In the genomic region with DNA sequence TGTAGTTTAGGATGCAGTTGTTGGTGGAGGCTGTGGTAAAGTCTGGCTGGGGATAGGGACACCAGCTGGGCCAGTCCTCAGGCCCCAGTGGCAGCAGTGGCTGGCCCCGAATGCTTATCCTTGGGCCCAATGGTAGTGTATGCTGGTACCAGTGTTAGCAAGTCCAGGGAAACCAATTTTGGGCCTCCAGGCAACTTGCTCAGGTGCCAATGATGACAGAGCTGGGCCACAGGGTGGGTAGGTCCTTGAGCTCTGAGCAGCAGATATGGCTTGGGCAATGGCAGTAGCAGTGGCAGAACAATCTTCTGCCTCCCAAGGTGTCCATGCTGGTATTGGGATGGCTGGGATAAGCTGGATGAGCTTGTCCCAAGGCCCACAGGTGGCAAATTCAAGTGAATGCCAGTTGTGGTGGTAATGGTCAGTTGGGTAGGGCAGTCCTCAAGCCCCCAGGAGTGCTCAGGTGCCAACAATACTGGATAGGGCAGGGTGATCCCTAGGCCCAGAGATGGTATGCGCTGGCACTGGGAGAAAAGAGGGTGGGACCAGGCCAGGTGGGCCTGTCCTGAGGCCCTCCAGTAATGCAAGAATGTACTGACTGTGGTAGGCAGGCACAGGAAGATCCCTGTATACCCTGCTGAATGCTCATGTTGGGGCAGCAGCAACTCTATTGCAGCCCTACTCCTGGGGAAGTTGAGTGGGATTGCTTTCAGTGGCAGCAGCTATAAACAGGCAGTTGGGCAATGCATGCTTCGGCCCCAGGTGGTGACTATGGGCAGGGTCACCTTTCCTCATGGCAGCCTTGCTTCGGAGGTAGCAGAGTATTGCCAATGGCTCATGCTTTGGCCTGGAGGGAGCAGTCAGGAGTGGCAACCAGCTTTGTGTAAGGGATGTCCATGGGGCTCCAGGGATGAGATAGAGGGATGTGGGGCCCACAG, we compare ENCODE assay signal across 1 cellular context.
TF ChIP-seq lines count a peak whose summit lies in the region.

No MANE protein-coding gene starts in this region.

TF ChIP-seq in HepG2, 621 proteins besides CTCF, POLR2A, EP300 and RAD21 (continued from another document and continues in another):
- TF ChIP-seq, protein P1, sequence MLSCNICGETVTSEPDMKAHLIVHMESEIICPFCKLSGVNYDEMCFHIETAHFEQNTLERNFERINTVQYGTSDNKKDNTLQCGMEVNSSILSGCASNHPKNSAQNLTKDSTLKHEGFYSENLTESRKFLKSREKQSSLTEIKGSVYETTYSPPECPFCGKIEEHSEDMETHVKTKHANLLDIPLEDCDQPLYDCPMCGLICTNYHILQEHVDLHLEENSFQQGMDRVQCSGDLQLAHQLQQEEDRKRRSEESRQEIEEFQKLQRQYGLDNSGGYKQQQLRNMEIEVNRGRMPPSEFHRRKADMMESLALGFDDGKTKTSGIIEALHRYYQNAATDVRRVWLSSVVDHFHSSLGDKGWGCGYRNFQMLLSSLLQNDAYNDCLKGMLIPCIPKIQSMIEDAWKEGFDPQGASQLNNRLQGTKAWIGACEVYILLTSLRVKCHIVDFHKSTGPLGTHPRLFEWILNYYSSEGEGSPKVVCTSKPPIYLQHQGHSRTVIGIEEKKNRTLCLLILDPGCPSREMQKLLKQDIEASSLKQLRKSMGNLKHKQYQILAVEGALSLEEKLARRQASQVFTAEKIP (CRISPR knock-in tag; IDR thresholded peaks at IDR 0.05; ENCODE audit: borderline replicate concordance) = no peak
- TF ChIP-seq, protein P2, sequence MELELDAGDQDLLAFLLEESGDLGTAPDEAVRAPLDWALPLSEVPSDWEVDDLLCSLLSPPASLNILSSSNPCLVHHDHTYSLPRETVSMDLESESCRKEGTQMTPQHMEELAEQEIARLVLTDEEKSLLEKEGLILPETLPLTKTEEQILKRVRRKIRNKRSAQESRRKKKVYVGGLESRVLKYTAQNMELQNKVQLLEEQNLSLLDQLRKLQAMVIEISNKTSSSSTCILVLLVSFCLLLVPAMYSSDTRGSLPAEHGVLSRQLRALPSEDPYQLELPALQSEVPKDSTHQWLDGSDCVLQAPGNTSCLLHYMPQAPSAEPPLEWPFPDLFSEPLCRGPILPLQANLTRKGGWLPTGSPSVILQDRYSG (CRISPR knock-in tag; IDR thresholded peaks at IDR 0.05) = no peak
- TF ChIP-seq, protein P3, sequence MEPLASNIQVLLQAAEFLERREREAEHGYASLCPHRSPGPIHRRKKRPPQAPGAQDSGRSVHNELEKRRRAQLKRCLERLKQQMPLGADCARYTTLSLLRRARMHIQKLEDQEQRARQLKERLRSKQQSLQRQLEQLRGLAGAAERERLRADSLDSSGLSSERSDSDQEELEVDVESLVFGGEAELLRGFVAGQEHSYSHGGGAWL (CRISPR knock-in tag; IDR thresholded peaks at IDR 0.05) = no peak
- TF ChIP-seq ZNF790 (CRISPR knock-in tag; IDR thresholded peaks at IDR 0.05; ENCODE audit: borderline replicate concordance) = no peak
- TF ChIP-seq, protein P4, sequence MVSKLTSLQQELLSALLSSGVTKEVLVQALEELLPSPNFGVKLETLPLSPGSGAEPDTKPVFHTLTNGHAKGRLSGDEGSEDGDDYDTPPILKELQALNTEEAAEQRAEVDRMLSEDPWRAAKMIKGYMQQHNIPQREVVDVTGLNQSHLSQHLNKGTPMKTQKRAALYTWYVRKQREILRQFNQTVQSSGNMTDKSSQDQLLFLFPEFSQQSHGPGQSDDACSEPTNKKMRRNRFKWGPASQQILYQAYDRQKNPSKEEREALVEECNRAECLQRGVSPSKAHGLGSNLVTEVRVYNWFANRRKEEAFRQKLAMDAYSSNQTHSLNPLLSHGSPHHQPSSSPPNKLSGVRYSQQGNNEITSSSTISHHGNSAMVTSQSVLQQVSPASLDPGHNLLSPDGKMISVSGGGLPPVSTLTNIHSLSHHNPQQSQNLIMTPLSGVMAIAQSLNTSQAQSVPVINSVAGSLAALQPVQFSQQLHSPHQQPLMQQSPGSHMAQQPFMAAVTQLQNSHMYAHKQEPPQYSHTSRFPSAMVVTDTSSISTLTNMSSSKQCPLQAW (CRISPR knock-in tag; IDR thresholded peaks at IDR 0.05) = no peak
- TF ChIP-seq NR2C2 (CRISPR knock-in tag; IDR thresholded peaks at IDR 0.05; ENCODE audit: borderline replicate concordance) = no peak
- TF ChIP-seq, protein P5, sequence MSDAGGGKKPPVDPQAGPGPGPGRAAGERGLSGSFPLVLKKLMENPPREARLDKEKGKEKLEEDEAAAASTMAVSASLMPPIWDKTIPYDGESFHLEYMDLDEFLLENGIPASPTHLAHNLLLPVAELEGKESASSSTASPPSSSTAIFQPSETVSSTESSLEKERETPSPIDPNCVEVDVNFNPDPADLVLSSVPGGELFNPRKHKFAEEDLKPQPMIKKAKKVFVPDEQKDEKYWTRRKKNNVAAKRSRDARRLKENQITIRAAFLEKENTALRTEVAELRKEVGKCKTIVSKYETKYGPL (CRISPR knock-in tag; IDR thresholded peaks at IDR 0.05) = no peak
- TF ChIP-seq KMT2A (CRISPR knock-in tag; IDR thresholded peaks at IDR 0.05) = no peak
- TF ChIP-seq, protein P6, sequence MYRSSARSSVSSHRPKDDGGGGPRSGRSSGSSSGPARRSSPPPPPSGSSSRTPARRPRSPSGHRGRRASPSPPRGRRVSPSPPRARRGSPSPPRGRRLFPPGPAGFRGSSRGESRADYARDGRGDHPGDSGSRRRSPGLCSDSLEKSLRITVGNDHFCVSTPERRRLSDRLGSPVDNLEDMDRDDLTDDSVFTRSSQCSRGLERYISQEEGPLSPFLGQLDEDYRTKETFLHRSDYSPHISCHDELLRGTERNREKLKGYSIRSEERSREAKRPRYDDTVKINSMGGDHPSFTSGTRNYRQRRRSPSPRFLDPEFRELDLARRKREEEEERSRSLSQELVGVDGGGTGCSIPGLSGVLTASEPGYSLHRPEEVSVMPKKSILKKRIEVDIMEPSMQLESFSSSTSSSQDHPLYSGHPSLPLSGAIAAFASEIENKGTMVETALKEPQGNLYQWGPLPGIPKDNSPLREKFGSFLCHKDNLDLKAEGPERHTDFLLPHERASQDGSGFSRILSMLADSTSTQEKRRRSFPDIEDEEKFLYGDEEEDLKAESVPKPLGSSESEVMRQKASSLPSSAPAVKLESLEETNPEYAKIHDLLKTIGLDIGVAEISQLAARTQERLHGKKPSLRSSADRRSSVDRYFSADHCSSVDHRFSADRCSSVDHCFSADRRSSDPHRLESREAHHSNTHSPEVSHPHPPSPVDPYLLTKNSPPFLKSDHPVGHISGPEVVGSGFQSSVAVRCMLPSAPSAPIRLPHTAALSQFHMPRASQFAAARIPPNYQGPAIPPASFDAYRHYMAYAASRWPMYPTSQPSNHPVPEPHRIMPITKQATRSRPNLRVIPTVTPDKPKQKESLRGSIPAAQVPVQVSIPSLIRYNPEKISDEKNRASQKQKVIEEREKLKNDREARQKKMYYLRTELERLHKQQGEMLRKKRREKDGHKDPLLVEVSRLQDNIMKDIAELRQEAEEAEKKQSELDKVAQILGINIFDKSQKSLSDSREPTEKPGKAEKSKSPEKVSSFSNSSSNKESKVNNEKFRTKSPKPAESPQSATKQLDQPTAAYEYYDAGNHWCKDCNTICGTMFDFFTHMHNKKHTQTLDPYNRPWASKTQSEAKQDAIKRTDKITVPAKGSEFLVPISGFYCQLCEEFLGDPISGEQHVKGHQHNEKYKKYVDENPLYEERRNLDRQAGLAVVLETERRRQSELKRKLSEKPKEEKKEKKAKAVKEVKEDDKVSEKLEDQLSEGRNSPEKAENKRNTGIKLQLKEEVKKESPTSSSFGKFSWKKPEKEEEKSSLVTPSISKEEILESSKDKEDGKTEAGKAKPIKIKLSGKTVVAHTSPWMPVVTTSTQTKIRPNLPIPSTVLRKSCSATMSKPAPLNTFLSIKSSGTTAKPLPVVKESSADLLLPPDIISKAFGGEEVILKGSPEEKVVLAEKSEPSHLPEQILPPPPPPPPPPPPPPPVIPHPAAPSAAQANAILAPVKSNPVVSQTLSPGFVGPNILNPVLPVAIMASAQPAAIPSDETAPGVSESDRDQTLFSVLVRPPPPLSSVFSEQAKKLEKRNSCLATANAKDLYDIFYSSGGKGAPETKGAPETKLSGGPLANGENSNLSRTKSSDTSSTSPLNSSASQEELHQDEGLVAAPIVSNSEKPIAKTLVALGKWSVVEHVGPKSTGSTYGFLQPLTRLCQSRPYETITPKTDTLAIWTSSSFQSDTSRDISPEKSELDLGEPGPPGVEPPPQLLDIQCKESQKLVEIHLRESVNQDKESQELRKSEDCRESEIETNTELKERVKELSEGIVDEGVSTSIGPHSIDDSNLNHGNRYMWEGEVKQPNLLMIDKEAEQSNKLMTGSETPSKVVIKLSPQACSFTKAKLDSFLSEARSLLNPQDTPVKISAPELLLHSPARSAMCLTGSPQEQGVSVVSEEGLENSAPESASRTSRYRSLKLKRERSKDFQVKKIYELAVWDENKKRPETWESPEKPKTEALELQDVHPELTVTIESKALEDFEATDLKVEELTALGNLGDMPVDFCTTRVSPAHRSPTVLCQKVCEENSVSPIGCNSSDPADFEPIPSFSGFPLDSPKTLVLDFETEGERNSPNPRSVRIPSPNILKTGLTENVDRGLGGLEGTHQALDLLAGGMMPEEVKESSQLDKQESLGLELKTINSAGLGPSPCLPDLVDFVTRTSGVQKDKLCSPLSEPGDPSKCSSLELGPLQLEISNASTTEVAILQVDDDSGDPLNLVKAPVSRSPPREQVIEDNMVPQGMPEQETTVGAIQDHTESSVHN (CRISPR knock-in tag; IDR thresholded peaks at IDR 0.05) = no peak
- TF ChIP-seq, protein P7, sequence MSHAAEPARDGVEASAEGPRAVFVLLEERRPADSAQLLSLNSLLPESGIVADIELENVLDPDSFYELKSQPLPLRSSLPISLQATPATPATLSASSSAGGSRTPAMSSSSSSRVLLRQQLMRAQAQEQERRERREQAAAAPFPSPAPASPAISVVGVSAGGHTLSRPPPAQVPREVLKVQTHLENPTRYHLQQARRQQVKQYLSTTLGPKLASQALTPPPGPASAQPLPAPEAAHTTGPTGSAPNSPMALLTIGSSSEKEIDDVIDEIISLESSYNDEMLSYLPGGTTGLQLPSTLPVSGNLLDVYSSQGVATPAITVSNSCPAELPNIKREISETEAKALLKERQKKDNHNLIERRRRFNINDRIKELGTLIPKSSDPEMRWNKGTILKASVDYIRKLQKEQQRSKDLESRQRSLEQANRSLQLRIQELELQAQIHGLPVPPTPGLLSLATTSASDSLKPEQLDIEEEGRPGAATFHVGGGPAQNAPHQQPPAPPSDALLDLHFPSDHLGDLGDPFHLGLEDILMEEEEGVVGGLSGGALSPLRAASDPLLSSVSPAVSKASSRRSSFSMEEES (CRISPR knock-in tag; IDR thresholded peaks at IDR 0.05) = peak; percentile 12; the same call in 1 of the 2 replicates
- TF ChIP-seq, protein P8, sequence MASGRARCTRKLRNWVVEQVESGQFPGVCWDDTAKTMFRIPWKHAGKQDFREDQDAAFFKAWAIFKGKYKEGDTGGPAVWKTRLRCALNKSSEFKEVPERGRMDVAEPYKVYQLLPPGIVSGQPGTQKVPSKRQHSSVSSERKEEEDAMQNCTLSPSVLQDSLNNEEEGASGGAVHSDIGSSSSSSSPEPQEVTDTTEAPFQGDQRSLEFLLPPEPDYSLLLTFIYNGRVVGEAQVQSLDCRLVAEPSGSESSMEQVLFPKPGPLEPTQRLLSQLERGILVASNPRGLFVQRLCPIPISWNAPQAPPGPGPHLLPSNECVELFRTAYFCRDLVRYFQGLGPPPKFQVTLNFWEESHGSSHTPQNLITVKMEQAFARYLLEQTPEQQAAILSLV (CRISPR knock-in tag; IDR thresholded peaks at IDR 0.05; ENCODE audit: borderline replicate concordance) = 0 out of 2 replicates have a peak, but pooled peaks have one; percentile 21
- no peak for TF ChIP-seq RFXAP (CRISPR knock-in tag; IDR thresholded peaks at IDR 0.05; ENCODE audit: borderline replicate concordance)
- TF ChIP-seq, protein P9, sequence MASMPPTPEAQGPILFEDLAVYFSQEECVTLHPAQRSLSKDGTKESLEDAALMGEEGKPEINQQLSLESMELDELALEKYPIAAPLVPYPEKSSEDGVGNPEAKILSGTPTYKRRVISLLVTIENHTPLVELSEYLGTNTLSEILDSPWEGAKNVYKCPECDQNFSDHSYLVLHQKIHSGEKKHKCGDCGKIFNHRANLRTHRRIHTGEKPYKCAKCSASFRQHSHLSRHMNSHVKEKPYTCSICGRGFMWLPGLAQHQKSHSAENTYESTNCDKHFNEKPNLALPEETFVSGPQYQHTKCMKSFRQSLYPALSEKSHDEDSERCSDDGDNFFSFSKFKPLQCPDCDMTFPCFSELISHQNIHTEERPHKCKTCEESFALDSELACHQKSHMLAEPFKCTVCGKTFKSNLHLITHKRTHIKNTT (CRISPR knock-in tag; IDR thresholded peaks at IDR 0.05) = no peak
- TF ChIP-seq, protein P10, sequence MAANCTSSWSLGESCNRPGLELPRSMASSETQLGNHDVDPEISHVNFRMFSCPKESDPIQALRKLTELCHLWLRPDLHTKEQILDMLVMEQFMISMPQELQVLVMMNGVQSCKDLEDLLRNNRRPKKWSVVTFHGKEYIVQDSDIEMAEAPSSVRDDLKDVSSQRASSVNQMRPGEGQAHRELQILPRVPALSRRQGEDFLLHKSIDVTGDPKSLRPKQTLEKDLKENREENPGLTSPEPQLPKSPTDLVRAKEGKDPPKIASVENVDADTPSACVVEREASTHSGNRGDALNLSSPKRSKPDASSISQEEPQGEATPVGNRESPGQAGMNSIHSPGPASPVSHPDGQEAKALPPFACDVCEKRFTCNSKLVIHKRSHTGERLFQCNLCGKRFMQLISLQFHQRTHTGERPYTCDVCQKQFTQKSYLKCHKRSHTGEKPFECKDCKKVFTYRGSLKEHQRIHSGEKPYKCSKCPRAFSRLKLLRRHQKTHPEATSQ (CRISPR knock-in tag; IDR thresholded peaks at IDR 0.05; ENCODE audit: borderline replicate concordance) = no peak
- no peak for TF ChIP-seq ZNF839 (CRISPR knock-in tag; IDR thresholded peaks at IDR 0.05; ENCODE audit: borderline replicate concordance)
- TF ChIP-seq, protein P11, sequence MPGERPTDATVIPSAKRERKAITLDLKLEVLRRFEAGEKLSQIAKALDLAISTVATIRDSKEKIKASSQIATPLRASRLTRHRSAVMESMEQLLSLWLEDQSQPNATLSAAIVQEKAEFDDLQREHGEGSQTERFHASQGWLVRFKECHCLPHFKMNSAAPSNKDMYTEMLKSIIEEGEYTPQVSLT (CRISPR knock-in tag; IDR thresholded peaks at IDR 0.05; ENCODE audit: borderline replicate concordance, low read depth) = no peak
- 0 out of 2 replicates have a peak, but pooled peaks have one; percentile 3 for TF ChIP-seq IRF2 (CRISPR knock-in tag; IDR thresholded peaks at IDR 0.05)
- no peak for TF ChIP-seq ZNF382 (CRISPR knock-in tag; IDR thresholded peaks at IDR 0.05; ENCODE audit: borderline replicate concordance)
- peak; percentile 48 for TF ChIP-seq PAF1 (CRISPR knock-in tag; IDR thresholded peaks at IDR 0.05)
- TF ChIP-seq ZNF816 (CRISPR knock-in tag; IDR thresholded peaks at IDR 0.05; ENCODE audit: borderline replicate concordance) = no peak
- TF ChIP-seq ZNF644 (CRISPR knock-in tag; IDR thresholded peaks at IDR 0.05; ENCODE audit: low read depth) = no peak
- no peak for TF ChIP-seq PHF20 (CRISPR knock-in tag; IDR thresholded peaks at IDR 0.05)
- TF ChIP-seq PAX8 (CRISPR knock-in tag; IDR thresholded peaks at IDR 0.05; ENCODE audit: borderline replicate concordance) = no peak
- TF ChIP-seq, protein P12, sequence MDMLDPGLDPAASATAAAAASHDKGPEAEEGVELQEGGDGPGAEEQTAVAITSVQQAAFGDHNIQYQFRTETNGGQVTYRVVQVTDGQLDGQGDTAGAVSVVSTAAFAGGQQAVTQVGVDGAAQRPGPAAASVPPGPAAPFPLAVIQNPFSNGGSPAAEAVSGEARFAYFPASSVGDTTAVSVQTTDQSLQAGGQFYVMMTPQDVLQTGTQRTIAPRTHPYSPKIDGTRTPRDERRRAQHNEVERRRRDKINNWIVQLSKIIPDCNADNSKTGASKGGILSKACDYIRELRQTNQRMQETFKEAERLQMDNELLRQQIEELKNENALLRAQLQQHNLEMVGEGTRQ (IDR thresholded peaks at IDR 0.05; ENCODE audit: low read depth, low read length) = no peak
- TF ChIP-seq, protein P12 (CRISPR knock-in tag; IDR thresholded peaks at IDR 0.05; ENCODE audit: borderline replicate concordance) = no peak
